ENCODE assay signal across 23 cellular contexts in genomic region chr3:72438072-72438471, GRCh38. TPM values are rescaled to one million over a fixed set of nuclear protein-coding genes. Genes with fewer than 3 reads are reported as not detected.
DNase-seq lines count a peak whose midpoint lies in the region; ATAC-seq, FAIRE-seq and TF ChIP-seq lines count a peak whose summit lies in the region.
"Had no signal": no experiment of that assay in that cellular context is flagged by ENCODE, and none has a peak within 500 bp of the region (broad histone marks: within the 10 kb centered on the region; RNA-seq: fewer than 3 reads in every experiment).

No MANE protein-coding gene starts in this region.

- TF ChIP-seq EP300 in K562 (IDR thresholded peaks at IDR 0.05; ENCODE audit: low read length): 0 out of 2 replicates have a peak, but pooled peaks have one; percentile 14

- POLR2A ChIA-PET in K562 (lab: Yijun Ruan, JAX): no interaction called here

- no peak for TF ChIP-seq RAD21 in K562 (CRISPR knock-in tag; conservative IDR thresholded peaks at IDR 0.05 in 1 of 2, IDR thresholded peaks at IDR 0.05 in 1 of 2)

- no peak for DNase-seq in activated naive CD4-positive, alpha-beta T cell treated with anti-CD3 and anti-CD28 coated beads, Interleukin-2, amount 50 U/mL, for 72 hours (ENCODE audit: low spot score in 2 of 2)
- DNase-seq in activated naive CD4-positive, alpha-beta T cell treated with anti-CD3 and anti-CD28 coated beads, Interleukin-2, amount 10 ng/mL, durations not matched to agents 7 days and 5 days: no peak
- DNase-seq in MV-4-11 (lab: John Stamatoyannopoulos, UW) (peak; percentile 65), K562 (ENCODE audit: extremely low read depth in 1 of 4, low spot score in 3 of 4) (peak in 1 of 4 experiments; percentile 28), germinal center (ENCODE audit: low spot score) (no peak), activated gamma-delta T cell treated with Interleukin-2 at 50 U/mL for 16 hours (no peak), immature natural killer cell (no peak)
- no peak for DNase-seq in stimulated activated naive B cell treated with anti-CD40 and anti-IgM and Interleukin-4, amounts not matched to agents 10 μg/mL and 1 μg/mL and 100 μg/mL, for 72 hours
- DNase-seq: effector CD4-positive, alpha-beta T cell; foreskin fibroblast; H9; mesendoderm; NCI-H1105 treated with DMSO at 0.1 percent for 48 hours; NCI-H2029 treated with DMSO at 0.1 percent for 48 hours; NCI-H226; stimulated activated CD4-positive, alpha-beta T cell treated with anti-CD3 and anti-CD28 coated beads, Interleukin-2, amount 100 ng/mL, for 24 hours; testis had no signal

- peaks cover 53% of the 10 kb centered on the region for H3K4me1 Mint-ChIP-seq in activated naive CD4-positive, alpha-beta T cell treated with anti-CD3 and anti-CD28 coated beads, Interleukin-2, amount 10 ng/mL, durations not matched to agents 7 days and 5 days
- H3K4me1 Mint-ChIP-seq in stimulated activated naive B cell treated with anti-CD40 and anti-IgM and Interleukin-4, amounts not matched to agents 10 μg/mL and 1 μg/mL and 100 μg/mL, for 72 hours: peaks cover 44 to 72% of the 10 kb centered on the region in 2 donors
- peaks cover 65 to 93% of the 10 kb centered on the region in 2 donors for H3K4me1 Mint-ChIP-seq in immature natural killer cell

- peak overlapping the region; percentile 10; the same call in 1 of the 2 replicates for H3K4me2 ChIP-seq in K562 (ENCODE audit: insufficient read depth, low read length)

- WGBS in K562 (ENCODE audit: insufficient coverage, low coverage, missing lambda C conversion rate): 18% methylated on average over 3 of the region's 3 CpGs

- no peaks in the 10 kb centered on the region for H3K9me3 ChIP-seq in K562 (replicated peaks; ENCODE audit: control insufficient read depth, insufficient read depth, low read depth, low read length)
- H3K9me3 ChIP-seq: BLaER1 treated with 17β-estradiol and CSF1 and Interleukin-3, amounts not matched to agents 10 nM and 100 nM; testis; vagina had no signal

- no peak overlapping the region for H3K4me3 ChIP-seq in K562
- H3K4me3 ChIP-seq: BLaER1 treated with 17β-estradiol and CSF1 and Interleukin-3, amounts not matched to agents 10 nM and 100 nM; SK-N-MC; smooth muscle cell; testis; vagina had no signal

- H3K9me1 ChIP-seq in K562 (ENCODE audit: control insufficient read depth, insufficient read depth, low read length): no peaks in the 10 kb centered on the region

- H3K27me3 ChIP-seq in K562 (ENCODE audit: control insufficient read depth in 2 of 2, insufficient read depth in 2 of 2, low read length in 2 of 2): no peaks in the 10 kb centered on the region
- H3K27me3 ChIP-seq: BLaER1 treated with 17β-estradiol and CSF1 and Interleukin-3, amounts not matched to agents 10 nM and 100 nM; testis; vagina had no signal

- TF ChIP-seq POLR2A in K562 (conservative IDR thresholded peaks at IDR 0.05): no peak

- intact Hi-C loops in K562 (cut with micrococcal nuclease): no loop called here

- H3K9me3 Mint-ChIP-seq in activated naive CD4-positive, alpha-beta T cell treated with anti-CD3 and anti-CD28 coated beads, Interleukin-2, amount 50 U/mL, for 72 hours: peaks cover 0 to 5% of the 10 kb centered on the region in 2 donors
- no peaks in the 10 kb centered on the region for H3K9me3 Mint-ChIP-seq in activated naive CD4-positive, alpha-beta T cell treated with anti-CD3 and anti-CD28 coated beads, Interleukin-2, amount 10 ng/mL, durations not matched to agents 7 days and 5 days
- no peaks in the 10 kb centered on the region for H3K9me3 Mint-ChIP-seq in stimulated activated naive B cell treated with anti-CD40 and anti-IgM and Interleukin-4, amounts not matched to agents 10 μg/mL and 1 μg/mL and 100 μg/mL, for 72 hours
- no peaks in the 10 kb centered on the region for H3K9me3 Mint-ChIP-seq in immature natural killer cell
- H3K9me3 Mint-ChIP-seq: H9 had no signal

- in situ Hi-C loops in K562 (cut with MboI): no loop called here

- CTCF ChIA-PET in activated naive CD4-positive, alpha-beta T cell treated with anti-CD3 and anti-CD28 coated beads, Interleukin-2, amount 10 ng/mL, durations not matched to agents 7 days and 5 days (lab: Charles Lee): no interaction called here
- CTCF ChIA-PET in K562 (lab: Yijun Ruan, JAX; ENCODE audit: low intra/inter-chr PET ratio): no interaction called here

- H4K20me1 ChIP-seq in K562 (replicated peaks; ENCODE audit: control insufficient read depth, insufficient read depth, low read length): peaks cover 41% of the 10 kb centered on the region

- H3K27me3 Mint-ChIP-seq in activated naive CD4-positive, alpha-beta T cell treated with anti-CD3 and anti-CD28 coated beads, Interleukin-2, amount 10 ng/mL, durations not matched to agents 7 days and 5 days: no peaks in the 10 kb centered on the region
- no peaks in the 10 kb centered on the region for H3K27me3 Mint-ChIP-seq in stimulated activated naive B cell treated with anti-CD40 and anti-IgM and Interleukin-4, amounts not matched to agents 10 μg/mL and 1 μg/mL and 100 μg/mL, for 72 hours
- peaks cover 0 to 3% (median 0%) of the 10 kb centered on the region in 3 donors for H3K27me3 Mint-ChIP-seq in immature natural killer cell (ENCODE audit: low read depth in 3 of 3)
- H3K27me3 Mint-ChIP-seq: brain had no signal

- TF ChIP-seq CTCF in K562 (IDR thresholded peaks at IDR 0.05 in 2 of 3, conservative IDR thresholded peaks at IDR 0.05 in 1 of 3; ENCODE audit: insufficient read depth in 2 of 3, low read depth in 1 of 3, low read length in 3 of 3): no peak

- no peak overlapping the region for H3K9ac ChIP-seq in K562 (ENCODE audit: insufficient read depth in 1 of 2, low read depth in 2 of 2, low read length in 2 of 2)

- H2AFZ ChIP-seq in K562 (ENCODE audit: low read depth, low read length): no peak overlapping the region

- H3K4me1 ChIP-seq in K562 (replicated peaks in 1 of 2; ENCODE audit: control insufficient read depth in 2 of 2, insufficient read depth in 2 of 2, low read length in 2 of 2): peaks cover 8 to 37% of the 10 kb centered on the region in 2 experiments; a peak in 3 of 5 replicates

- no peak overlapping the region for H3K4me3 Mint-ChIP-seq in activated naive CD4-positive, alpha-beta T cell treated with anti-CD3 and anti-CD28 coated beads, Interleukin-2, amount 10 ng/mL, durations not matched to agents 7 days and 5 days
- no peak overlapping the region for H3K4me3 Mint-ChIP-seq in stimulated activated naive B cell treated with anti-CD40 and anti-IgM and Interleukin-4, amounts not matched to agents 10 μg/mL and 1 μg/mL and 100 μg/mL, for 72 hours
- no peak overlapping the region for H3K4me3 Mint-ChIP-seq in immature natural killer cell
- H3K4me3 Mint-ChIP-seq: H9 had no signal

- H3K36me3 ChIP-seq in K562 (ENCODE audit: control insufficient read depth, insufficient read depth, low read length): peaks cover 62% of the 10 kb centered on the region; the same call in 2 of the 3 replicates
- H3K36me3 ChIP-seq: vagina had no signal

- ATAC-seq in activated naive CD4-positive, alpha-beta T cell treated with anti-CD3 and anti-CD28 coated beads, Interleukin-2, amount 50 U/mL, for 72 hours: peak; percentile 1 to 11
- ATAC-seq in K562: no peak; the same call in 2 of the 3 replicates
- peak; percentile 48 to 59 for ATAC-seq in stimulated activated naive B cell treated with anti-CD40 and anti-IgM and Interleukin-4, amounts not matched to agents 10 μg/mL and 1 μg/mL and 100 μg/mL, for 72 hours (replicated peaks)
- ATAC-seq: HepG2 had no signal

- H3K36me3 Mint-ChIP-seq in activated naive CD4-positive, alpha-beta T cell treated with anti-CD3 and anti-CD28 coated beads, Interleukin-2, amount 50 U/mL, for 72 hours: peaks cover 12 to 67% of the 10 kb centered on the region in 2 donors
- H3K36me3 Mint-ChIP-seq in activated naive CD4-positive, alpha-beta T cell treated with anti-CD3 and anti-CD28 coated beads, Interleukin-2, amount 10 ng/mL, durations not matched to agents 7 days and 5 days: peaks cover 56% of the 10 kb centered on the region
- H3K36me3 Mint-ChIP-seq in stimulated activated naive B cell treated with anti-CD40 and anti-IgM and Interleukin-4, amounts not matched to agents 10 μg/mL and 1 μg/mL and 100 μg/mL, for 72 hours: peaks cover 20 to 41% of the 10 kb centered on the region in 2 donors
- peaks cover 0 to 8% (median 0%) of the 10 kb centered on the region in 3 donors for H3K36me3 Mint-ChIP-seq in immature natural killer cell

- peaks cover 99% of the 10 kb centered on the region for H3K79me2 ChIP-seq in K562 (ENCODE audit: control insufficient read depth, insufficient read depth, low read length)

- H3K27ac Mint-ChIP-seq in activated naive CD4-positive, alpha-beta T cell treated with anti-CD3 and anti-CD28 coated beads, Interleukin-2, amount 50 U/mL, for 72 hours: peak overlapping the region in 1 of 2 donors; percentile 18
- H3K27ac Mint-ChIP-seq in activated naive CD4-positive, alpha-beta T cell treated with anti-CD3 and anti-CD28 coated beads, Interleukin-2, amount 10 ng/mL, durations not matched to agents 7 days and 5 days: no peak overlapping the region
- H3K27ac Mint-ChIP-seq in stimulated activated naive B cell treated with anti-CD40 and anti-IgM and Interleukin-4, amounts not matched to agents 10 μg/mL and 1 μg/mL and 100 μg/mL, for 72 hours: no peak overlapping the region
- peak overlapping the region in 1 of 6 donors; percentile 13 for H3K27ac Mint-ChIP-seq in immature natural killer cell
- H3K27ac Mint-ChIP-seq: H9 had no signal

- no TSS peak for BruUV-seq in K562 (replicated peaks; lab: Mats Ljungman, UMichigan)

- H3K27ac ChIP-seq in K562 (ENCODE audit: extremely low read depth, low read depth, low read length): peak overlapping the region; percentile 16; the same call in 2 of the 3 replicates
- H3K27ac ChIP-seq: BLaER1 treated with 17β-estradiol and CSF1 and Interleukin-3, amounts not matched to agents 10 nM and 100 nM; SK-N-MC; testis; vagina had no signal

- no peak for FAIRE-seq in K562 (lab: Jason Lieb, UNC)
- FAIRE-seq: HepG2 had no signal

RNA-seq across cellular contexts. Expression of gene RYBP, which starts 8.3 kb away (rescaled TPM):
- 10 to 100 TPM; 15.9 to 36.6 TPM for total RNA-seq in activated naive CD4-positive, alpha-beta T cell treated with anti-CD3 and anti-CD28 coated beads, Interleukin-2, amount 50 U/mL, for 72 hours
- total RNA-seq in K562 (2011; cell fraction: chromatin; rRNA removed; ENCODE audit: low replicate concordance): 4.0 and 11.2 TPM in 2 replicates
- total RNA-seq in K562 (2011; cell fraction: nucleolus; rRNA removed): 2.7 and 3.4 TPM in 2 replicates
- total RNA-seq in K562 (2011; cell fraction: nucleoplasm; rRNA removed): 7.3 and 13.5 TPM in 2 replicates
- 4.9 and 6.6 TPM in 2 replicates for total RNA-seq in K562 (2014; rRNA removed)
- total RNA-seq in K562 (2014; rRNA removed; fragmentation: Illumina TruSeq; extraction: Trizol): 13.4 and 13.8 TPM in 2 replicates
- total RNA-seq in K562 (2015; rRNA removed; fragmentation: Illumina TruSeq; extraction: Trizol): 13.2 and 14.8 TPM in 2 replicates
- 12.6 and 13.5 TPM in 2 replicates for total RNA-seq in K562 (2021)
- polyA plus RNA-seq in K562 (2011; rRNA removed): 6.0 and 9.6 TPM in 2 replicates
- polyA plus RNA-seq in K562 (2011; cell fraction: cytosol; rRNA removed): 1.9 and 3.6 TPM in 2 replicates
- polyA plus RNA-seq in K562 (2011; cell fraction: nucleus; rRNA removed): 4.8 and 5.3 TPM in 2 replicates
- polyA plus RNA-seq in K562 (2012): 11.9 and 12.6 TPM in 2 replicates
- polyA plus RNA-seq in K562 (2014; fragmentation: Illumina TruSeq; extraction: Trizol): 14.7 and 16.6 TPM in 2 replicates
- polyA plus RNA-seq in K562 (2014; fragmentation: Nextera tagmentation; extraction: Ambion mirVana): 1 to 10 TPM; 4.8 to 4.9 TPM
- 9.0 and 9.1 TPM in 2 replicates for polyA plus RNA-seq in K562 (2014; rRNA removed)
- 9.1 and 10.5 TPM in 2 replicates for polyA minus RNA-seq in K562 (2011; rRNA and poly(A)+ RNA removed)
- 3.8 and 5.9 TPM in 2 replicates for polyA minus RNA-seq in K562 (2011; cell fraction: cytosol; rRNA and poly(A)+ RNA removed)
- polyA minus RNA-seq in K562 (2011; cell fraction: nucleus; rRNA and poly(A)+ RNA removed): 4.4 and 7.7 TPM in 2 replicates
- 1 to 10 TPM; 1.6 to 2.2 (median 1.8) TPM for polyA plus RNA-seq in immature natural killer cell
